23 cellular contexts compared by ENCODE assay signal in the genomic region with DNA sequence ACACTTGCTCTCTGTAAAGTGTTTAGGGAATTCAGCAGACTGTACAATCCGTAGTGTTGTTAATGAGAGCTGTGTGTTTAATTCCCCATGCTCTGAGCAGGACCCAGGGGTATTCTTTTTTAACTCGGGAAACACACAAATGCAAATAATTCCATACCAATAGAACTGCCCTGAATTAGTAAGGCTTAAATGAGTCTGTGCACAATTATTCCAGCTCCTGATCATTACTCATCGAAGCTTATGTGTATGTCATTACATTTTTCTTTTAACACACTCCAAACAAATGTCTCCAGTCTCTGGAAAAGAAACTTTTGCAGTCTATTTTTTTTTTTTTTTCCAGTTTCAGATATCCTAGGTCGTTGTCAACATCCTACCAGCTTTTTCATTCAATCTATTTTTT.
DNase-seq lines count a peak whose midpoint lies in the region; ATAC-seq and TF ChIP-seq lines count a peak whose summit lies in the region.
"Had no signal": no experiment of that assay in that cellular context is flagged by ENCODE, and none has a peak within 500 bp of the region (broad histone marks: within the 10 kb centered on the region; RNA-seq: fewer than 3 reads in every experiment).

No MANE protein-coding gene starts in this region.

- H3K36me3 ChIP-seq in Panc1 (ENCODE audit: control insufficient read depth, insufficient read depth, low read length) (no peaks in the 10 kb centered on the region), smooth muscle cell (ENCODE audit: low read depth) (no peaks in the 10 kb centered on the region)
- H3K36me3 ChIP-seq: BE2C, SJSA1 had no signal

- H3K4me2 ChIP-seq in smooth muscle cell = peak overlapping the region; percentile 12

- H4K20me1 ChIP-seq in smooth muscle cell (ENCODE audit: low read depth) = no peaks in the 10 kb centered on the region

- intact Hi-C loops in Panc1 (cut with micrococcal nuclease; ENCODE audit: unreplicated experiment) (no loop called here), cardiac septum (cut with DNase I) (no loop called here)

- H3K27me3 ChIP-seq in Panc1 (ENCODE audit: control insufficient read depth, insufficient read depth, low read length) (no peaks in the 10 kb centered on the region), foreskin keratinocyte (no peaks in the 10 kb centered on the region), smooth muscle cell (ENCODE audit: low read depth) (no peaks in the 10 kb centered on the region)
- H3K27me3 ChIP-seq: BE2C, SJSA1 had no signal

- peak; percentile 6 for DNase-seq in NCI-H2171 treated with DMSO at 0.1 percent for 48 hours (lab: John Stamatoyannopoulos, UW)
- DNase-seq in NCI-H2171 (lab: John Stamatoyannopoulos, UW) = no peak
- no peak for DNase-seq in Panc1 (ENCODE audit: low read depth, low spot score)
- no peak for DNase-seq in foreskin keratinocyte
- no peak for DNase-seq in smooth muscle cell (lab: John Stamatoyannopoulos, UW; ENCODE audit: unreplicated experiment)
- DNase-seq in cardiac septum (ENCODE audit: low spot score) = no peak
- no peak for DNase-seq in GDM1 (lab: John Stamatoyannopoulos, UW)
- no peak for DNase-seq in glomerular visceral epithelial cell (ENCODE audit: extremely low spot score)
- DNase-seq: 8988T; ACHN; BE2C; CD4-positive, alpha-beta T cell; H9; Kasumi-1; NCI-H1092 treated with DMSO at 0.1 percent for 48 hours; NCI-H2029; NCI-H226; NCI-H510A; T-cell had no signal

- WGBS in smooth muscle cell (ENCODE audit: low lambda C conversion rate) = 68% methylated on average over 4 of the region's 4 CpGs

- no peaks in the 10 kb centered on the region for H3K79me2 ChIP-seq in smooth muscle cell (ENCODE audit: low read depth)

- POLR2A ChIA-PET in Panc1 (lab: Charles Lee) = no interaction called here

- in situ Hi-C loops in Panc1 (cut with HindIII; ENCODE audit: low pct_unique_long_range_greater_than_20kb, low sequenced_read_pairs) = no loop called here

- ATAC-seq in Panc1 (no peak), foreskin keratinocyte (peak; percentile 33)
- ATAC-seq: HepG2, K562, Right ventricle myocardium inferior, T-cell had no signal

- H3K4me1 ChIP-seq in Panc1 (ENCODE audit: control insufficient read depth, insufficient read depth, low read length) (peaks cover 16% of the 10 kb centered on the region), foreskin keratinocyte (no peaks in the 10 kb centered on the region), smooth muscle cell (ENCODE audit: low read depth) (no peaks in the 10 kb centered on the region)
- H3K4me1 ChIP-seq: BE2C, SJSA1 had no signal

- no peak overlapping the region for H3K9ac ChIP-seq in smooth muscle cell (ENCODE audit: low read depth)

- H3K4me3 ChIP-seq in Panc1 (ENCODE audit: low read depth in 2 of 2, low read length in 2 of 2) (no peak overlapping the region), smooth muscle cell (no peak overlapping the region)
- H3K4me3 ChIP-seq: K562, SJSA1 had no signal

- H3K9me3 ChIP-seq in Panc1 (ENCODE audit: control insufficient read depth, insufficient read depth, low read depth, low read length) (no peaks in the 10 kb centered on the region), smooth muscle cell (replicated peaks; ENCODE audit: low read depth) (no peaks in the 10 kb centered on the region)
- H3K9me3 ChIP-seq: SJSA1 had no signal

- TF ChIP-seq CTCF in Panc1 (IDR thresholded peaks at IDR 0.05) (no peak), foreskin keratinocyte (conservative IDR thresholded peaks at IDR 0.05) (no peak), smooth muscle cell (IDR thresholded peaks at IDR 0.05; ENCODE audit: borderline replicate concordance, insufficient read depth, poor library complexity, severe bottlenecking) (no peak)

- CTCF ChIA-PET in Panc1 (lab: Charles Lee) = no interaction called here

- no peaks in the 10 kb centered on the region for H3F3A ChIP-seq in smooth muscle cell (ENCODE audit: low read depth)

- no peak overlapping the region for H2AFZ ChIP-seq in smooth muscle cell (ENCODE audit: low read depth)

- peak overlapping the region; percentile 82 for H3K27ac ChIP-seq in Panc1 (ENCODE audit: low read length)
- no peak overlapping the region for H3K27ac ChIP-seq in foreskin keratinocyte
- no peak overlapping the region for H3K27ac ChIP-seq in smooth muscle cell (ENCODE audit: low read depth)
- H3K27ac ChIP-seq: SJSA1 had no signal

- BruUV-seq in Panc1 (replicated peaks; lab: Mats Ljungman, UMichigan) = no TSS peak
